1 cellular context compared by ENCODE assay signal in genomic region chr7:6307762-6308161, GRCh38.
TF ChIP-seq lines count a peak whose summit lies in the region.

No MANE protein-coding gene starts in this region.

TF ChIP-seq in HepG2, 621 proteins besides CTCF, POLR2A, EP300 and RAD21:
- 0 out of 2 replicates have a peak, but pooled peaks have one; percentile 12 for TF ChIP-seq HNF4A (CRISPR knock-in tag; IDR thresholded peaks at IDR 0.05)
- peak; percentile 51 for TF ChIP-seq RARA (CRISPR knock-in tag; IDR thresholded peaks at IDR 0.05)
- TF ChIP-seq RXRB (CRISPR knock-in tag; IDR thresholded peaks at IDR 0.05; ENCODE audit: borderline replicate concordance) = peak; percentile 34; the same call in 1 of the 2 replicates
- peak; percentile 54; the same call in 1 of the 2 replicates for TF ChIP-seq ZNF770 (CRISPR knock-in tag; IDR thresholded peaks at IDR 0.05)
- TF ChIP-seq NR2F6 (IDR thresholded peaks at IDR 0.05) = no peak; the same call in 1 of the 2 replicates
- TF ChIP-seq NR2F6 (CRISPR knock-in tag; IDR thresholded peaks at IDR 0.05) = 0 out of 2 replicates have a peak, but pooled peaks have one; percentile 32
- TF ChIP-seq ARID5B (CRISPR knock-in tag; IDR thresholded peaks at IDR 0.05) = peak; percentile 37; the same call in 1 of the 2 replicates
- no peak for TF ChIP-seq PHF20 (CRISPR knock-in tag; IDR thresholded peaks at IDR 0.05)
- no peak for TF ChIP-seq ZNF775 (CRISPR knock-in tag; IDR thresholded peaks at IDR 0.05; ENCODE audit: borderline replicate concordance)
- 0 out of 2 replicates have a peak, but pooled peaks have one; percentile 10 for TF ChIP-seq BCL6 (CRISPR knock-in tag; IDR thresholded peaks at IDR 0.05)
- TF ChIP-seq HIC2 (CRISPR knock-in tag; IDR thresholded peaks at IDR 0.05; ENCODE audit: low read depth) = 0 out of 2 replicates have a peak, but pooled peaks have one; percentile 31
- TF ChIP-seq GATAD2A (CRISPR knock-in tag; IDR thresholded peaks at IDR 0.05) = no peak
- TF ChIP-seq RXRA (CRISPR knock-in tag; IDR thresholded peaks at IDR 0.05) = peak; percentile 37; the same call in 1 of the 2 replicates
- TF ChIP-seq ISX (CRISPR knock-in tag; conservative IDR thresholded peaks at IDR 0.05) = no peak
- TF ChIP-seq XRCC5 (optimal IDR thresholded peaks at IDR 0.05; ENCODE audit: low read length) = peak; percentile 16
- 0 out of 2 replicates have a peak, but pooled peaks have one; percentile 26 for TF ChIP-seq ZNF687 (CRISPR knock-in tag; IDR thresholded peaks at IDR 0.05)
- peak; percentile 51 for TF ChIP-seq FOSL2 (CRISPR knock-in tag; IDR thresholded peaks at IDR 0.05)
